Comparison of ENCODE assay signal across 26 cellular contexts in the genomic region with DNA sequence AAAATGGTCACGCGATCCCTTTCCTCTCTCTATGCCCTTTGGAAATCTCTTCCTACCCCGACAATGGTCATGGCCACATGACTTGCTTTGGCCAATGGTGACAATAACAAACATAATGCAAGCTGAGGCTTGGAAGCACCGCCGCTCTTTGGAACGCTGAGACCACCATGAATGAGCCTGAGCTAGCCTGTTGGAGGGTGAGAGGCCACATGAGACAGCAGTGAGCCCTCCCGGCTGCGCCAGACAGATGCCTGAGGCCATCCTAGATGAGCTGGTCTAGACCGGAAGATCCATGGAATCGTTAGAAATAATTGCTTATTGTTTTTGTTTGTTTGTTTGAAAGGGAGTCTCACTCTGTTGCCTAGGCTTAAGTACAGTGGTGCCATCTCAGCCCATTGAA.
DNase-seq lines count a peak whose midpoint lies in the region; ATAC-seq and TF ChIP-seq lines count a peak whose summit lies in the region.
"Had no signal": no experiment of that assay in that cellular context is flagged by ENCODE, and none has a peak within 500 bp of the region (broad histone marks: within the 10 kb centered on the region; RNA-seq: fewer than 3 reads in every experiment).

No MANE protein-coding gene starts in this region.

- TF ChIP-seq CTCF in coronary artery (IDR thresholded peaks at IDR 0.05) (no peak), stomach (IDR thresholded peaks at IDR 0.05) (no peak), progenitor cell of endocrine pancreas (IDR thresholded peaks at IDR 0.05; ENCODE audit: unreplicated experiment) (no peak)

- no peak overlapping the region for H3K27ac Mint-ChIP-seq in progenitor cell of endocrine pancreas
- H3K27ac Mint-ChIP-seq: CD14-positive monocyte; CD4-positive, CD25-positive, alpha-beta regulatory T cell; CD8-positive, alpha-beta memory T cell had no signal

- no peaks in the 10 kb centered on the region for H3K36me3 ChIP-seq in stomach
- H3K36me3 ChIP-seq: BE2C, BLaER1 had no signal

- H3K4me3 ChIP-seq in coronary artery = no peak overlapping the region
- no peak overlapping the region for H3K4me3 ChIP-seq in stomach
- H3K4me3 ChIP-seq: BLaER1, GM12878 had no signal

- TF ChIP-seq POLR2A in stomach (IDR thresholded peaks at IDR 0.05) = no peak

- DNase-seq in coronary artery (ENCODE audit: low spot score) = peak; percentile 21
- peak; percentile 44 for DNase-seq in islet precursor cell
- DNase-seq in posterior vena cava (ENCODE audit: low spot score) = peak; percentile 40
- DNase-seq in stomach = peak; percentile 3
- DNase-seq in progenitor cell of endocrine pancreas (ENCODE audit: low spot score, unreplicated experiment) = no peak
- no peak for DNase-seq in NCI-H1694 treated with DMSO at 0.1 percent for 48 hours (lab: John Stamatoyannopoulos, UW)
- DNase-seq: 8988T; ACHN; BE2C; C1 segment of cervical spinal cord; CD4-positive, alpha-beta memory T cell; CD4-positive, CD25-positive, alpha-beta regulatory T cell; CD8-positive, alpha-beta memory T cell; COR-L47; DMS 273 treated with DMSO at 0.1 percent for 48 hours; DMS153; DMS53; DMS79; DND-41; EL; GDM1 had no signal

- intact Hi-C loops in posterior vena cava (cut with DNase I) (loop anchor here in 1 of 2 donors (10.0 kb wide), 1 partner anchor 391 kb away; no protein-coding TSS in a partner anchor), stomach (cut with DNase I; ENCODE audit: low total_unique reads) (no loop called here)

- ATAC-seq in GM18870 (IDR thresholded peaks at IDR 0.05; ENCODE audit: unreplicated experiment) (no peak), HG02763 (IDR thresholded peaks at IDR 0.05; ENCODE audit: unreplicated experiment) (no peak)
- ATAC-seq: GM12878 had no signal

- no peak for TF ChIP-seq EP300 in stomach (IDR thresholded peaks at IDR 0.05)

- H3K4me1 ChIP-seq in stomach = no peaks in the 10 kb centered on the region
- H3K4me1 ChIP-seq: BE2C had no signal

- H3K4me1 Mint-ChIP-seq in progenitor cell of endocrine pancreas (ENCODE audit: low read depth) = no peaks in the 10 kb centered on the region
- H3K4me1 Mint-ChIP-seq: CD4-positive, alpha-beta memory T cell; CD4-positive, CD25-positive, alpha-beta regulatory T cell; CD8-positive, alpha-beta memory T cell had no signal

- 90 to 98% (median 92%) methylated on average over 10 of the region's 10 CpGs for WGBS in stomach, 5 donors

- no peaks in the 10 kb centered on the region for H3K36me3 Mint-ChIP-seq in progenitor cell of endocrine pancreas (ENCODE audit: insufficient read depth)
- H3K36me3 Mint-ChIP-seq: CD14-positive monocyte; CD4-positive, alpha-beta memory T cell; CD4-positive, CD25-positive, alpha-beta regulatory T cell; CD8-positive, alpha-beta memory T cell had no signal

- no peaks in the 10 kb centered on the region for H3K9me3 Mint-ChIP-seq in progenitor cell of endocrine pancreas (ENCODE audit: low read depth)
- H3K9me3 Mint-ChIP-seq: CD14-positive monocyte; CD4-positive, alpha-beta memory T cell; CD4-positive, CD25-positive, alpha-beta regulatory T cell; CD8-positive, alpha-beta memory T cell had no signal

- no peaks in the 10 kb centered on the region for H3K27me3 ChIP-seq in stomach
- H3K27me3 ChIP-seq: BE2C, BLaER1 had no signal

- H3K4me3 Mint-ChIP-seq in progenitor cell of endocrine pancreas (ENCODE audit: low read depth) = no peak overlapping the region
- H3K4me3 Mint-ChIP-seq: CD14-positive monocyte; CD4-positive, alpha-beta memory T cell; CD4-positive, CD25-positive, alpha-beta regulatory T cell; CD8-positive, alpha-beta memory T cell had no signal

- peaks cover 11% of the 10 kb centered on the region for H3K27me3 Mint-ChIP-seq in progenitor cell of endocrine pancreas
- H3K27me3 Mint-ChIP-seq: CD4-positive, alpha-beta memory T cell; CD4-positive, CD25-positive, alpha-beta regulatory T cell had no signal

- H3K27ac ChIP-seq in coronary artery (no peak overlapping the region), stomach (no peak overlapping the region)
- H3K27ac ChIP-seq: BLaER1 had no signal

- H3K9me3 ChIP-seq in stomach = no peaks in the 10 kb centered on the region
- H3K9me3 ChIP-seq: BE2C, BLaER1 had no signal

Comparison
In these comparisons a context has a peak if more than half of its experiments do, and no peak if none do; other contexts are left out.
1. DNase-seq: peak in coronary artery (single experiment), islet precursor cell (single experiment), posterior vena cava (single experiment) and stomach (single experiment); none in progenitor cell of endocrine pancreas (single experiment) and NCI-H1694 treated with DMSO at 0.1 percent for 48 hours (single experiment).